19 cellular contexts compared by ENCODE assay signal in genomic region chr7:142554555-142555532, GRCh38.
DNase-seq lines count a peak whose midpoint lies in the region; ATAC-seq and TF ChIP-seq lines count a peak whose summit lies in the region.
"Had no signal": no experiment of that assay in that cellular context is flagged by ENCODE, and none has a peak within 500 bp of the region (broad histone marks: within the 10 kb centered on the region; RNA-seq: fewer than 3 reads in every experiment).

No MANE protein-coding gene starts in this region.

- H3K27me3 ChIP-seq in MG63, result no peaks in the 10 kb centered on the region
- H3K27me3 ChIP-seq in brain microvascular endothelial cell (replicated peaks), result no peaks in the 10 kb centered on the region
- no peaks in the 10 kb centered on the region for H3K27me3 ChIP-seq in skeletal muscle satellite cell (ENCODE audit: control insufficient read depth, insufficient read depth, low read length)
- H3K27me3 ChIP-seq: colonic mucosa had no signal

- peaks cover 67% of the 10 kb centered on the region for H3K4me1 ChIP-seq in skeletal muscle satellite cell (ENCODE audit: control insufficient read depth, insufficient read depth, low read length)
- H3K4me1 ChIP-seq: colonic mucosa, HAP-1 had no signal

- H3K9me3 ChIP-seq in MG63, result no peaks in the 10 kb centered on the region
- H3K9me3 ChIP-seq in skeletal muscle satellite cell (replicated peaks; ENCODE audit: low read length), result no peaks in the 10 kb centered on the region
- H3K9me3 ChIP-seq: colonic mucosa, HAP-1 had no signal

- peak overlapping the region; percentile 71 for H3K9ac ChIP-seq in skeletal muscle satellite cell (ENCODE audit: low read depth, low read length)

- CTCF ChIA-PET in activated CD8-positive, alpha-beta memory T cell treated with anti-CD3 and anti-CD28 coated beads, Interleukin-2, amount 10 ng/mL, durations not matched to agents 7 days and 5 days (lab: Charles Lee), result interaction anchor here (1.0 to 1.9 kb wide), 4 partner anchors 13 to 32 kb away, joined by 3 to 13 read pairs (median 4); no protein-coding TSS in a partner anchor

- in situ Hi-C loops in brain microvascular endothelial cell (cut with HindIII; ENCODE audit: low pct_ligation_motif_present, low sequenced_read_pairs), result no loop called here

- H3K27me3 Mint-ChIP-seq in activated CD8-positive, alpha-beta memory T cell treated with anti-CD3 and anti-CD28 coated beads, Interleukin-2, amount 10 ng/mL, durations not matched to agents 7 days and 5 days, result peaks cover 12% of the 10 kb centered on the region
- H3K27me3 Mint-ChIP-seq: activated CD4-positive, alpha-beta T cell treated with anti-CD3 and anti-CD28 coated beads for 36 hours had no signal

- H3K4me3 ChIP-seq in MG63, result no peak overlapping the region
- H3K4me3 ChIP-seq in brain microvascular endothelial cell (ENCODE audit: low read depth, low read length), result no peak overlapping the region
- H3K4me3 ChIP-seq in skeletal muscle satellite cell (ENCODE audit: low read length), result no peak overlapping the region
- H3K4me3 ChIP-seq: colonic mucosa, HAP-1 had no signal

- H3K4me1 Mint-ChIP-seq in activated CD8-positive, alpha-beta memory T cell treated with anti-CD3 and anti-CD28 coated beads, Interleukin-2, amount 10 ng/mL, durations not matched to agents 7 days and 5 days, result peaks cover 26% of the 10 kb centered on the region

- TF ChIP-seq CTCF in brain microvascular endothelial cell (IDR thresholded peaks at IDR 0.05; ENCODE audit: low read depth, low read length, missing control alignments), result no peak

- H3K9me3 Mint-ChIP-seq in activated CD8-positive, alpha-beta memory T cell treated with anti-CD3 and anti-CD28 coated beads, Interleukin-2, amount 10 ng/mL, durations not matched to agents 7 days and 5 days (ENCODE audit: low read depth), result no peaks in the 10 kb centered on the region
- H3K9me3 Mint-ChIP-seq: activated T-cell treated with anti-CD3 and anti-CD28 coated beads, Interleukin-2, amount 50 U/mL, for 4 hours had no signal

- peak overlapping the region; percentile 63 for H3K4me3 Mint-ChIP-seq in activated CD8-positive, alpha-beta memory T cell treated with anti-CD3 and anti-CD28 coated beads, Interleukin-2, amount 10 ng/mL, durations not matched to agents 7 days and 5 days
- H3K4me3 Mint-ChIP-seq: activated CD4-positive, alpha-beta T cell treated with anti-CD3 and anti-CD28 coated beads for 36 hours had no signal

- H3K27ac Mint-ChIP-seq in activated CD8-positive, alpha-beta memory T cell treated with anti-CD3 and anti-CD28 coated beads, Interleukin-2, amount 10 ng/mL, durations not matched to agents 7 days and 5 days, result peak overlapping the region; percentile 63
- H3K27ac Mint-ChIP-seq: activated CD4-positive, alpha-beta T cell treated with anti-CD3 and anti-CD28 coated beads for 36 hours had no signal

- peak overlapping the region; percentile 53 for H3K4me2 ChIP-seq in skeletal muscle satellite cell (ENCODE audit: low read length)

- H3K36me3 Mint-ChIP-seq in activated CD8-positive, alpha-beta memory T cell treated with anti-CD3 and anti-CD28 coated beads, Interleukin-2, amount 10 ng/mL, durations not matched to agents 7 days and 5 days, result no peaks in the 10 kb centered on the region

- peak overlapping the region; percentile 10 for H3K27ac ChIP-seq in brain microvascular endothelial cell
- H3K27ac ChIP-seq: colonic mucosa had no signal

- H3K36me3 ChIP-seq in MG63 (no peaks in the 10 kb centered on the region), brain microvascular endothelial cell (replicated peaks) (no peaks in the 10 kb centered on the region), skeletal muscle satellite cell (ENCODE audit: insufficient read depth, low read length) (no peaks in the 10 kb centered on the region)
- H3K36me3 ChIP-seq: colonic mucosa, HAP-1 had no signal

- ATAC-seq in activated CD8-positive, alpha-beta memory T cell treated with anti-CD3 and anti-CD28 coated beads, Interleukin-2, amount 10 ng/mL, durations not matched to agents 7 days and 5 days, result no peak
- no peak for ATAC-seq in HG03571 (IDR thresholded peaks at IDR 0.05; ENCODE audit: unreplicated experiment)
- no peak for ATAC-seq in GM19328 (IDR thresholded peaks at IDR 0.05; ENCODE audit: unreplicated experiment)
- ATAC-seq in GM19452 (IDR thresholded peaks at IDR 0.05; ENCODE audit: unreplicated experiment), result no peak
- ATAC-seq: activated CD4-positive, alpha-beta T cell treated with anti-CD3 and anti-CD28 coated beads for 36 hours; activated T-cell treated with anti-CD3 and anti-CD28 coated beads, Interleukin-2, amount 50 U/mL, for 4 hours; HepG2; right cardiac atrium had no signal

- DNase-seq in activated CD8-positive, alpha-beta memory T cell treated with anti-CD3 and anti-CD28 coated beads, Interleukin-2, amount 10 ng/mL, durations not matched to agents 7 days and 5 days, result no peak
- no peak for DNase-seq in activated CD8-positive, alpha-beta memory T cell treated with anti-CD3 and anti-CD28 coated beads, Interleukin-2, amount 50 U/mL, for 48 hours
- DNase-seq in MG63, result peak; percentile 25
- DNase-seq in brain microvascular endothelial cell, result no peak
- DNase-seq: activated CD4-positive, alpha-beta T cell treated with anti-CD3 and anti-CD28 coated beads for 36 hours; activated T-cell treated with anti-CD3 and anti-CD28 coated beads, Interleukin-2, amount 50 U/mL, for 4 hours; colonic mucosa; kidney; NCI-H1105; right cardiac atrium; SHP77; stimulated activated CD4-positive, alpha-beta T cell treated with anti-CD3 and anti-CD28 coated beads, Interleukin-4, amount 100 ng/mL, for 1 hour; T-helper 9 cell had no signal
